Comparison of ENCODE assay signal across 1 cellular context in genomic region chr22:31753634-31754471, GRCh38.
TF ChIP-seq lines count a peak whose summit lies in the region.

Gene DEPDC5, plus strand, starts transcription at chr22:31754019. Its CDS starts 903 bp downstream, at chr22:31754922.

TF ChIP-seq in HepG2, 621 proteins besides CTCF, POLR2A, EP300 and RAD21 (continued from another document and continues in another):
- TF ChIP-seq ZNF264 (CRISPR knock-in tag; IDR thresholded peaks at IDR 0.05) = peak; percentile 71; the same call in 1 of the 2 replicates
- peak; percentile 77; the same call in 1 of the 2 replicates for TF ChIP-seq KDM5B (CRISPR knock-in tag; IDR thresholded peaks at IDR 0.05; ENCODE audit: borderline replicate concordance)
- TF ChIP-seq HHEX (CRISPR knock-in tag; IDR thresholded peaks at IDR 0.05) = no peak
- no peak for TF ChIP-seq ZNF235 (CRISPR knock-in tag; IDR thresholded peaks at IDR 0.05; ENCODE audit: borderline replicate concordance)
- TF ChIP-seq MLLT10 (CRISPR knock-in tag; IDR thresholded peaks at IDR 0.05) = no peak
- TF ChIP-seq GLI4 (CRISPR knock-in tag; IDR thresholded peaks at IDR 0.05; ENCODE audit: borderline replicate concordance) = no peak
- no peak for TF ChIP-seq SIX1 (CRISPR knock-in tag; IDR thresholded peaks at IDR 0.05; ENCODE audit: borderline replicate concordance)
- TF ChIP-seq, protein P1, sequence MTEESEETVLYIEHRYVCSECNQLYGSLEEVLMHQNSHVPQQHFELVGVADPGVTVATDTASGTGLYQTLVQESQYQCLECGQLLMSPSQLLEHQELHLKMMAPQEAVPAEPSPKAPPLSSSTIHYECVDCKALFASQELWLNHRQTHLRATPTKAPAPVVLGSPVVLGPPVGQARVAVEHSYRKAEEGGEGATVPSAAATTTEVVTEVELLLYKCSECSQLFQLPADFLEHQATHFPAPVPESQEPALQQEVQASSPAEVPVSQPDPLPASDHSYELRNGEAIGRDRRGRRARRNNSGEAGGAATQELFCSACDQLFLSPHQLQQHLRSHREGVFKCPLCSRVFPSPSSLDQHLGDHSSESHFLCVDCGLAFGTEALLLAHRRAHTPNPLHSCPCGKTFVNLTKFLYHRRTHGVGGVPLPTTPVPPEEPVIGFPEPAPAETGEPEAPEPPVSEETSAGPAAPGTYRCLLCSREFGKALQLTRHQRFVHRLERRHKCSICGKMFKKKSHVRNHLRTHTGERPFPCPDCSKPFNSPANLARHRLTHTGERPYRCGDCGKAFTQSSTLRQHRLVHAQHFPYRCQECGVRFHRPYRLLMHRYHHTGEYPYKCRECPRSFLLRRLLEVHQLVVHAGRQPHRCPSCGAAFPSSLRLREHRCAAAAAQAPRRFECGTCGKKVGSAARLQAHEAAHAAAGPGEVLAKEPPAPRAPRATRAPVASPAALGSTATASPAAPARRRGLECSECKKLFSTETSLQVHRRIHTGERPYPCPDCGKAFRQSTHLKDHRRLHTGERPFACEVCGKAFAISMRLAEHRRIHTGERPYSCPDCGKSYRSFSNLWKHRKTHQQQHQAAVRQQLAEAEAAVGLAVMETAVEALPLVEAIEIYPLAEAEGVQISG (CRISPR knock-in tag; IDR thresholded peaks at IDR 0.05) = peak; percentile 100
- TF ChIP-seq SPEN (CRISPR knock-in tag; IDR thresholded peaks at IDR 0.05; ENCODE audit: low read depth) = peak; percentile 97
- peak; percentile 93 for TF ChIP-seq POLR2AphosphoS5 (IDR thresholded peaks at IDR 0.05; ENCODE audit: low read depth, low read length)
- no peak for TF ChIP-seq ZNF850 (CRISPR knock-in tag; conservative IDR thresholded peaks at IDR 0.05)
- TF ChIP-seq KLF6 (CRISPR knock-in tag; IDR thresholded peaks at IDR 0.05) = 0 out of 2 replicates have a peak, but pooled peaks have one; percentile 35
- no peak for TF ChIP-seq ZNF552 (CRISPR knock-in tag; IDR thresholded peaks at IDR 0.05; ENCODE audit: borderline replicate concordance)
- no peak; the same call in 1 of the 2 replicates for TF ChIP-seq ZNF724P (CRISPR knock-in tag; IDR thresholded peaks at IDR 0.05; ENCODE audit: borderline replicate concordance)
- no peak for TF ChIP-seq LRRFIP1 (CRISPR knock-in tag; conservative IDR thresholded peaks at IDR 0.05)
- no peak for TF ChIP-seq TSC22D2 (CRISPR knock-in tag; IDR thresholded peaks at IDR 0.05; ENCODE audit: borderline replicate concordance)
- TF ChIP-seq TCF7L2 (IDR thresholded peaks at IDR 0.05; ENCODE audit: low read depth, low read length) = no peak
- TF ChIP-seq ARHGAP35 (CRISPR knock-in tag; IDR thresholded peaks at IDR 0.05; ENCODE audit: borderline replicate concordance) = no peak
- TF ChIP-seq ZKSCAN1 (IDR thresholded peaks at IDR 0.05; ENCODE audit: low read length) = no peak
- TF ChIP-seq FOXJ3 (CRISPR knock-in tag; IDR thresholded peaks at IDR 0.05; ENCODE audit: borderline replicate concordance) = no peak
- no peak for TF ChIP-seq HNRNPL (IDR thresholded peaks at IDR 0.05; ENCODE audit: low read depth, low read length)
- no peak; the same call in 1 of the 2 replicates for TF ChIP-seq FOXO1 (CRISPR knock-in tag; IDR thresholded peaks at IDR 0.05)
- TF ChIP-seq NFE2L2 (IDR thresholded peaks at IDR 0.05; ENCODE audit: low read length) = no peak
- TF ChIP-seq ZNF431 (CRISPR knock-in tag; IDR thresholded peaks at IDR 0.05; ENCODE audit: borderline replicate concordance, low read depth) = no peak
- TF ChIP-seq NFYB (CRISPR knock-in tag; IDR thresholded peaks at IDR 0.05) = peak; percentile 42; the same call in 1 of the 2 replicates
- no peak for TF ChIP-seq ZNF629 (CRISPR knock-in tag; conservative IDR thresholded peaks at IDR 0.05)
- TF ChIP-seq MED1 (CRISPR knock-in tag; IDR thresholded peaks at IDR 0.05) = peak; percentile 56
- TF ChIP-seq GABPA (IDR thresholded peaks at IDR 0.05; ENCODE audit: low read depth, low read length) = peak; percentile 72
- TF ChIP-seq GABPA (CRISPR knock-in tag; IDR thresholded peaks at IDR 0.05; ENCODE audit: low read depth) = peak; percentile 79
- TF ChIP-seq ZBTB43 (CRISPR knock-in tag; conservative IDR thresholded peaks at IDR 0.05) = peak; percentile 8; the same call in 1 of the 2 replicates
- TF ChIP-seq RARG (CRISPR knock-in tag; IDR thresholded peaks at IDR 0.05; ENCODE audit: low read depth) = no peak
- no peak for TF ChIP-seq FUBP1 (CRISPR knock-in tag; IDR thresholded peaks at IDR 0.05; ENCODE audit: borderline replicate concordance)
- peak; percentile 43; the same call in 1 of the 2 replicates for TF ChIP-seq ZBTB38 (CRISPR knock-in tag; IDR thresholded peaks at IDR 0.05)
- TF ChIP-seq, protein P2, sequence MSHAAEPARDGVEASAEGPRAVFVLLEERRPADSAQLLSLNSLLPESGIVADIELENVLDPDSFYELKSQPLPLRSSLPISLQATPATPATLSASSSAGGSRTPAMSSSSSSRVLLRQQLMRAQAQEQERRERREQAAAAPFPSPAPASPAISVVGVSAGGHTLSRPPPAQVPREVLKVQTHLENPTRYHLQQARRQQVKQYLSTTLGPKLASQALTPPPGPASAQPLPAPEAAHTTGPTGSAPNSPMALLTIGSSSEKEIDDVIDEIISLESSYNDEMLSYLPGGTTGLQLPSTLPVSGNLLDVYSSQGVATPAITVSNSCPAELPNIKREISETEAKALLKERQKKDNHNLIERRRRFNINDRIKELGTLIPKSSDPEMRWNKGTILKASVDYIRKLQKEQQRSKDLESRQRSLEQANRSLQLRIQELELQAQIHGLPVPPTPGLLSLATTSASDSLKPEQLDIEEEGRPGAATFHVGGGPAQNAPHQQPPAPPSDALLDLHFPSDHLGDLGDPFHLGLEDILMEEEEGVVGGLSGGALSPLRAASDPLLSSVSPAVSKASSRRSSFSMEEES (CRISPR knock-in tag; IDR thresholded peaks at IDR 0.05) = no peak
- TF ChIP-seq PHF5A (CRISPR knock-in tag; IDR thresholded peaks at IDR 0.05; ENCODE audit: low read depth, unreplicated experiment) = no peak
- no peak for TF ChIP-seq ATF7 (IDR thresholded peaks at IDR 0.05)
- TF ChIP-seq ATF7 (CRISPR knock-in tag; IDR thresholded peaks at IDR 0.05) = no peak
- no peak for TF ChIP-seq TBL1XR1 (IDR thresholded peaks at IDR 0.05; ENCODE audit: borderline replicate concordance, low read length, partially characterized antibody)
- TF ChIP-seq NFKBIZ (CRISPR knock-in tag; IDR thresholded peaks at IDR 0.05) = peak; percentile 54
- no peak for TF ChIP-seq ZNF619 (CRISPR knock-in tag; IDR thresholded peaks at IDR 0.05)
- peak; percentile 16; the same call in 1 of the 2 replicates for TF ChIP-seq ZNF713 (CRISPR knock-in tag; IDR thresholded peaks at IDR 0.05)
- no peak for TF ChIP-seq ZNF749 (CRISPR knock-in tag; IDR thresholded peaks at IDR 0.05; ENCODE audit: borderline replicate concordance)
- TF ChIP-seq RBAK (CRISPR knock-in tag; IDR thresholded peaks at IDR 0.05) = no peak
- no peak for TF ChIP-seq ZNF83 (CRISPR knock-in tag; IDR thresholded peaks at IDR 0.05; ENCODE audit: borderline replicate concordance)
- no peak for TF ChIP-seq ZBTB21 (CRISPR knock-in tag; IDR thresholded peaks at IDR 0.05)
- TF ChIP-seq THYN1 (CRISPR knock-in tag; IDR thresholded peaks at IDR 0.05; ENCODE audit: borderline replicate concordance, low read depth) = no peak
- TF ChIP-seq SIX4 (CRISPR knock-in tag; IDR thresholded peaks at IDR 0.05) = no peak; the same call in 1 of the 2 replicates
- TF ChIP-seq ZNF761 (CRISPR knock-in tag; conservative IDR thresholded peaks at IDR 0.05) = peak; percentile 89
- TF ChIP-seq IRX3 (CRISPR knock-in tag; IDR thresholded peaks at IDR 0.05; ENCODE audit: borderline replicate concordance, low read depth) = no peak
- TF ChIP-seq ZNF260 (CRISPR knock-in tag; IDR thresholded peaks at IDR 0.05; ENCODE audit: borderline replicate concordance, low read depth) = no peak
- TF ChIP-seq NFYC (CRISPR knock-in tag; IDR thresholded peaks at IDR 0.05) = no peak
- TF ChIP-seq ZFY (CRISPR knock-in tag; IDR thresholded peaks at IDR 0.05) = peak; percentile 95
- no peak for TF ChIP-seq MIER2 (CRISPR knock-in tag; IDR thresholded peaks at IDR 0.05)
- no peak for TF ChIP-seq HBP1 (CRISPR knock-in tag; IDR thresholded peaks at IDR 0.05; ENCODE audit: low read depth)
- TF ChIP-seq ZNF253 (CRISPR knock-in tag; IDR thresholded peaks at IDR 0.05; ENCODE audit: borderline replicate concordance) = no peak; the same call in 1 of the 2 replicates
- 0 out of 2 replicates have a peak, but pooled peaks have one; percentile 32 for TF ChIP-seq MEIS1 (CRISPR knock-in tag; IDR thresholded peaks at IDR 0.05; ENCODE audit: borderline replicate concordance)
- no peak for TF ChIP-seq MTF1 (CRISPR knock-in tag; IDR thresholded peaks at IDR 0.05)
- peak; percentile 59 for TF ChIP-seq SKI (IDR thresholded peaks at IDR 0.05; ENCODE audit: partially characterized antibody)
- TF ChIP-seq MED8 (CRISPR knock-in tag; IDR thresholded peaks at IDR 0.05; ENCODE audit: insufficient replicate concordance) = peak; percentile 82
- no peak for TF ChIP-seq MAFF (IDR thresholded peaks at IDR 0.05; ENCODE audit: low read depth, low read length)
- TF ChIP-seq GFI1 (CRISPR knock-in tag; IDR thresholded peaks at IDR 0.05; ENCODE audit: borderline replicate concordance) = 0 out of 2 replicates have a peak, but pooled peaks have one; percentile 47
- no peak for TF ChIP-seq SP140L (CRISPR knock-in tag; IDR thresholded peaks at IDR 0.05; ENCODE audit: borderline replicate concordance)
- TF ChIP-seq SRY (CRISPR knock-in tag; IDR thresholded peaks at IDR 0.05) = peak; percentile 79; the same call in 1 of the 2 replicates
- no peak for TF ChIP-seq CHCHD3 (CRISPR knock-in tag; IDR thresholded peaks at IDR 0.05)
- TF ChIP-seq DR1 (CRISPR knock-in tag; IDR thresholded peaks at IDR 0.05) = peak; percentile 88
- TF ChIP-seq NFKB2 (CRISPR knock-in tag; IDR thresholded peaks at IDR 0.05; ENCODE audit: borderline replicate concordance) = peak; percentile 69; the same call in 1 of the 2 replicates
- peak; percentile 78 for TF ChIP-seq ASH2L (IDR thresholded peaks at IDR 0.05; ENCODE audit: insufficient read length, low read depth, low read length)
- TF ChIP-seq TCF12 (IDR thresholded peaks at IDR 0.05) = no peak
- no peak for TF ChIP-seq TCF12 (CRISPR knock-in tag; IDR thresholded peaks at IDR 0.05)
- no peak for TF ChIP-seq FOSL1 (CRISPR knock-in tag; IDR thresholded peaks at IDR 0.05; ENCODE audit: borderline replicate concordance)
- TF ChIP-seq, protein P3, sequence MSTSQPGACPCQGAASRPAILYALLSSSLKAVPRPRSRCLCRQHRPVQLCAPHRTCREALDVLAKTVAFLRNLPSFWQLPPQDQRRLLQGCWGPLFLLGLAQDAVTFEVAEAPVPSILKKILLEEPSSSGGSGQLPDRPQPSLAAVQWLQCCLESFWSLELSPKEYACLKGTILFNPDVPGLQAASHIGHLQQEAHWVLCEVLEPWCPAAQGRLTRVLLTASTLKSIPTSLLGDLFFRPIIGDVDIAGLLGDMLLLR (CRISPR knock-in tag; IDR thresholded peaks at IDR 0.05) = 0 out of 2 replicates have a peak, but pooled peaks have one; percentile 68
- TF ChIP-seq EZH2 (conservative IDR thresholded peaks at IDR 0.05; ENCODE audit: low read depth, low read length) = no peak
- peak; percentile 100 for TF ChIP-seq ZNF768 (CRISPR knock-in tag; IDR thresholded peaks at IDR 0.05)
